In genomic region chr14:94921870-94922585, GRCh38 we compare ENCODE assay signal across 27 cellular contexts.
A peak's percentile ranks its signal among the peaks of the same experiment; 100 is the strongest.
DNase-seq lines count a peak whose midpoint lies in the region; ATAC-seq and TF ChIP-seq lines count a peak whose summit lies in the region.
"Had no signal": no experiment of that assay in that cellular context is flagged by ENCODE, and none has a peak within 500 bp of the region (broad histone marks: within the 10 kb centered on the region; RNA-seq: fewer than 3 reads in every experiment).

No MANE protein-coding gene starts in this region.

- no peak overlapping the region for H2AFZ ChIP-seq in neuronal stem cell (ENCODE audit: low read length)
- H2AFZ ChIP-seq: hepatocyte had no signal

- no peak overlapping the region for H4K91ac ChIP-seq in neuronal stem cell (ENCODE audit: low read depth, low read length, poor library complexity)

- DNase-seq in GM03348 (ENCODE audit: low spot score): peak; percentile 28
- DNase-seq in coronary artery (ENCODE audit: low spot score): peak; percentile 64
- peak; percentile 38 for DNase-seq in islet precursor cell
- peak; percentile 83 for DNase-seq in stromal cell of bone marrow (ENCODE audit: low read depth)
- no peak for DNase-seq in neuronal stem cell (ENCODE audit: low spot score)
- no peak for DNase-seq in DMS 273 (lab: John Stamatoyannopoulos, UW; ENCODE audit: unreplicated experiment)
- DNase-seq: activated B cell treated with CpG ODN at 0.5 μM for 24 hours; activated CD4-positive, alpha-beta T cell treated with anti-CD3 and anti-CD28 coated beads, Interleukin-2, amount 50 U/mL, for 1 hour; activated effector memory CD4-positive, alpha-beta T cell treated with Interleukin-2 at 50 U/mL for 16 hours; activated T-cell treated with anti-CD3 and anti-CD28 coated beads, Interleukin-2, amount 50 U/mL, for 1 hour; DND-41; endodermal cell; foreskin melanocyte; H9; MM.1S; NCI-H2029; NCI-H524 treated with DMSO at 0.1 percent for 48 hours; PC-3; stimulated activated CD4-positive, alpha-beta T cell treated with anti-CD3 and anti-CD28 coated beads, Interleukin-15, amount 100 ng/mL, for 24 hours; stimulated activated CD4-positive, alpha-beta T cell treated with anti-CD3 and anti-CD28 coated beads, Interleukin-4, amount 100 ng/mL, for 4 hours; trophoblast cell had no signal

- no peak overlapping the region for H2BK5ac ChIP-seq in neuronal stem cell (ENCODE audit: low read length)

- H2BK15ac ChIP-seq in neuronal stem cell (ENCODE audit: low read length): no peak overlapping the region

- no peaks in the 10 kb centered on the region for H3K27me3 ChIP-seq in neuronal stem cell (ENCODE audit: control insufficient read depth in 3 of 3, insufficient read depth in 3 of 3, low read depth in 1 of 3, low read length in 3 of 3)
- H3K27me3 ChIP-seq: ascending aorta, cardiac muscle cell, hepatocyte had no signal

- H3K9ac ChIP-seq in neuronal stem cell (ENCODE audit: low read depth, low read length, poor library complexity): no peak overlapping the region

- no peak overlapping the region for H4K8ac ChIP-seq in neuronal stem cell (ENCODE audit: low read depth, low read length)

- H3K4ac ChIP-seq in neuronal stem cell (ENCODE audit: low read length): no peak overlapping the region

- ATAC-seq in GM18520 (IDR thresholded peaks at IDR 0.05; ENCODE audit: unreplicated experiment): no peak
- ATAC-seq: HepG2, PC-3, SK-N-SH treated with all-trans-retinoic acid at 6 μM for 48 hours had no signal

- no peak overlapping the region for H2BK12ac ChIP-seq in neuronal stem cell (ENCODE audit: low read length)

- H3K4me3 ChIP-seq in coronary artery (no peak overlapping the region), neuronal stem cell (ENCODE audit: low read length in 2 of 2) (no peak overlapping the region)
- H3K4me3 ChIP-seq: ascending aorta, cardiac muscle cell, hepatocyte had no signal

- no peaks in the 10 kb centered on the region for H3K79me1 ChIP-seq in neuronal stem cell (ENCODE audit: low read depth, low read length)

- no peaks in the 10 kb centered on the region for H3K36me3 ChIP-seq in neuronal stem cell (replicated peaks in 1 of 2; ENCODE audit: control insufficient read depth in 2 of 2, insufficient read depth in 2 of 2, low read length in 2 of 2)
- H3K36me3 ChIP-seq: ascending aorta, cardiac muscle cell had no signal

- no peaks in the 10 kb centered on the region for H3K4me1 ChIP-seq in neuronal stem cell (ENCODE audit: control insufficient read depth in 2 of 2, insufficient read depth in 1 of 2, low read depth in 1 of 2, low read length in 2 of 2)

- no CpG with 5 or more reads among the region's 15 CpGs for WGBS in neuronal stem cell (ENCODE audit: extremely low coverage in 2 of 2, insufficient read length in 2 of 2, insufficient replicate concordance in 1 of 2), 2 donors

- no peak for TF ChIP-seq CTCF in coronary artery (IDR thresholded peaks at IDR 0.05)

- no peaks in the 10 kb centered on the region for H3K9me3 ChIP-seq in neuronal stem cell (replicated peaks in 1 of 2; ENCODE audit: control insufficient read depth in 2 of 2, insufficient read depth in 1 of 2, low read depth in 1 of 2, low read length in 2 of 2)
- H3K9me3 ChIP-seq: ascending aorta had no signal

- no peak overlapping the region for H2AK5ac ChIP-seq in neuronal stem cell (ENCODE audit: low read depth, low read length)

- H3K23ac ChIP-seq in neuronal stem cell (ENCODE audit: low read depth, low read length, poor library complexity): no peak overlapping the region

- H3K27ac ChIP-seq in coronary artery: no peak overlapping the region
- no peak overlapping the region for H3K27ac ChIP-seq in neuronal stem cell (replicated peaks; ENCODE audit: low read length)
- H3K27ac ChIP-seq: cardiac muscle cell, hepatocyte had no signal

- H3K14ac ChIP-seq in neuronal stem cell (ENCODE audit: low read length): no peak overlapping the region

- H3K18ac ChIP-seq in neuronal stem cell (ENCODE audit: low read length): no peak overlapping the region

- no peak overlapping the region for H3K4me2 ChIP-seq in neuronal stem cell (ENCODE audit: insufficient read depth, low read length, poor library complexity, severe bottlenecking)
- H3K4me2 ChIP-seq: hepatocyte had no signal

- H2BK120ac ChIP-seq in neuronal stem cell (ENCODE audit: low read depth, low read length): no peak overlapping the region

Comparison
In these comparisons a context has a peak if more than half of its experiments do, and no peak if none do; other contexts are left out.
1. DNase-seq: peak in GM03348 (single experiment), coronary artery (single experiment), islet precursor cell (single experiment) and stromal cell of bone marrow (single experiment); none in neuronal stem cell (single experiment) and DMS 273 (single experiment).